In genomic region chr7:111679944-111680343, GRCh38 we compare ENCODE assay signal across 26 cellular contexts.
DNase-seq lines count a peak whose midpoint lies in the region; ATAC-seq, FAIRE-seq and TF ChIP-seq lines count a peak whose summit lies in the region.
"Had no signal": no experiment of that assay in that cellular context is flagged by ENCODE, and none has a peak within 500 bp of the region (broad histone marks: within the 10 kb centered on the region; RNA-seq: fewer than 3 reads in every experiment).

No MANE protein-coding gene starts in this region.

- no peak overlapping the region for H3K9ac ChIP-seq in mammary epithelial cell (ENCODE audit: insufficient read depth, low read length)
- H3K9ac ChIP-seq: BLaER1 treated with 17β-estradiol and CSF1 and Interleukin-3, amounts not matched to agents 10 nM and 100 nM had no signal

- H3K27me3 ChIP-seq in mammary epithelial cell (ENCODE audit: insufficient read depth, low read length): no peaks in the 10 kb centered on the region
- H3K27me3 ChIP-seq in bronchial epithelial cell (ENCODE audit: control insufficient read depth, insufficient read depth, low read length): no peaks in the 10 kb centered on the region
- H3K27me3 ChIP-seq: BE2C; BLaER1 treated with 17β-estradiol and CSF1 and Interleukin-3, amounts not matched to agents 10 nM and 100 nM had no signal

- WGBS in mammary epithelial cell (ENCODE audit: low coverage, missing lambda C conversion rate): 100% methylated on average over 2 of the region's 2 CpGs

- H3K36me3 ChIP-seq in mammary epithelial cell (ENCODE audit: insufficient read depth, low read length) (no peaks in the 10 kb centered on the region), bronchial epithelial cell (ENCODE audit: control insufficient read depth, insufficient read depth, low read length) (no peaks in the 10 kb centered on the region)
- H3K36me3 ChIP-seq: BE2C; BLaER1 treated with 17β-estradiol and CSF1 and Interleukin-3, amounts not matched to agents 10 nM and 100 nM; HAP-1 had no signal

- H3K9me3 ChIP-seq in mammary epithelial cell (replicated peaks; ENCODE audit: insufficient read depth, low read length): no peaks in the 10 kb centered on the region
- H3K9me3 ChIP-seq: A549, BE2C, HAP-1 had no signal

- H3K27ac ChIP-seq in mammary epithelial cell (ENCODE audit: insufficient read depth, low read depth, low read length): no peak overlapping the region
- H3K27ac ChIP-seq: A549; BLaER1 treated with 17β-estradiol and CSF1 and Interleukin-3, amounts not matched to agents 10 nM and 100 nM had no signal

- no peaks in the 10 kb centered on the region for H3K36me3 Mint-ChIP-seq in MCF 10A (ENCODE audit: insufficient read depth, unreplicated experiment)
- H3K36me3 Mint-ChIP-seq: CD14-positive monocyte; CD8-positive, alpha-beta memory T cell had no signal

- no peak overlapping the region for H3K4me2 ChIP-seq in mammary epithelial cell (ENCODE audit: insufficient read depth, low read depth, low read length)
- H3K4me2 ChIP-seq: A549; BLaER1 treated with 17β-estradiol and CSF1 and Interleukin-3, amounts not matched to agents 10 nM and 100 nM; GM23338 had no signal

- H4K20me1 ChIP-seq in mammary epithelial cell (ENCODE audit: insufficient read depth, low read length): no peaks in the 10 kb centered on the region
- H4K20me1 ChIP-seq: BLaER1 treated with 17β-estradiol and CSF1 and Interleukin-3, amounts not matched to agents 10 nM and 100 nM had no signal

- BruUV-seq in mammary epithelial cell (replicated peaks; lab: Mats Ljungman, UMichigan) (no TSS peak), MCF 10A (replicated peaks; lab: Mats Ljungman, UMichigan) (no TSS peak)

- peaks cover 11% of the 10 kb centered on the region for H3K27me3 Mint-ChIP-seq in MCF 10A (ENCODE audit: insufficient read depth, unreplicated experiment)

- intact Hi-C loops in mammary epithelial cell (cut with micrococcal nuclease) (no loop called here), MCF 10A (cut with micrococcal nuclease) (no loop called here)

- H3K4me3 ChIP-seq in mammary epithelial cell (replicated peaks in 1 of 3; ENCODE audit: insufficient read depth in 1 of 3, low read depth in 2 of 3, low read length in 3 of 3) (no peak overlapping the region), bronchial epithelial cell (ENCODE audit: low read depth, low read length) (no peak overlapping the region), fibroblast of the aortic adventitia (ENCODE audit: low read depth, low read length) (no peak overlapping the region)
- H3K4me3 ChIP-seq: A549; BLaER1 treated with 17β-estradiol and CSF1 and Interleukin-3, amounts not matched to agents 10 nM and 100 nM; GM12878; GM23338; HAP-1 had no signal

- no peak for ATAC-seq in GM18907 (IDR thresholded peaks at IDR 0.05; ENCODE audit: unreplicated experiment)
- ATAC-seq: A549, GM12878, GM23338 had no signal

- POLR2A ChIA-PET in MCF 10A (lab: Yijun Ruan, JAX): no interaction called here

- no peak overlapping the region for H3K4me3 Mint-ChIP-seq in MCF 10A (ENCODE audit: unreplicated experiment)
- H3K4me3 Mint-ChIP-seq: CD14-positive monocyte; CD4-positive, alpha-beta T cell; CD8-positive, alpha-beta memory T cell; GM23338; HFFc6 had no signal

- TF ChIP-seq CTCF in mammary epithelial cell (conservative IDR thresholded peaks at IDR 0.05 in 1 of 2, IDR thresholded peaks at IDR 0.05 in 1 of 2; ENCODE audit: extremely low read depth in 1 of 2, insufficient read depth in 1 of 2, low read depth in 1 of 2, low read length in 2 of 2) (no peak), MCF 10A (IDR thresholded peaks at IDR 0.05; ENCODE audit: unreplicated experiment) (no peak), bronchial epithelial cell (IDR thresholded peaks at IDR 0.05; ENCODE audit: insufficient read depth, low read length, severe bottlenecking) (no peak), fibroblast of the aortic adventitia (IDR thresholded peaks at IDR 0.05; ENCODE audit: insufficient read depth, low read length) (no peak)

- in situ Hi-C loops in mammary epithelial cell (cut with MboI; ENCODE audit: low sequenced_read_pairs in 2 of 2): no loop called here

- dilution Hi-C loops in mammary epithelial cell (cut with HindIII; ENCODE audit: low sequenced_read_pairs): no loop called here

- peak overlapping the region; percentile 22 for H2AFZ ChIP-seq in mammary epithelial cell (ENCODE audit: low read depth, low read length)
- H2AFZ ChIP-seq: GM23338 had no signal

- DNase-seq in mammary epithelial cell (peak; percentile 3), MCF 10A (ENCODE audit: unreplicated experiment) (no peak), bronchial epithelial cell (ENCODE audit: low read depth) (peak; percentile 32), fibroblast of the aortic adventitia (ENCODE audit: low read depth) (peak; percentile 7), GOT3 (lab: John Stamatoyannopoulos, UW) (no peak), NCI-H1694 treated with DMSO at 0.1 percent for 48 hours (lab: John Stamatoyannopoulos, UW) (no peak)
- DNase-seq: 8988T; ACHN; AML-193; BE2C; CD4-positive, alpha-beta T cell; CD8-positive, alpha-beta memory T cell; DMS 273 treated with DMSO at 0.1 percent for 48 hours; DMS79; EL; GDM1; HFFc6 had no signal

- H3K4me1 Mint-ChIP-seq in MCF 10A (ENCODE audit: insufficient read depth, unreplicated experiment): peaks cover 11% of the 10 kb centered on the region
- H3K4me1 Mint-ChIP-seq: CD14-positive monocyte; CD8-positive, alpha-beta memory T cell had no signal

- CTCF ChIA-PET in mammary epithelial cell (lab: Charles Lee; ENCODE audit: low non-redundant PET): no interaction called here
- CTCF ChIA-PET in MCF 10A (lab: Yijun Ruan, JAX): interaction anchor here (0.9 to 1.2 kb wide), 2 partner anchors 10 to 1838 kb away, joined by 3 read pairs; no protein-coding TSS in a partner anchor

- H3K79me2 ChIP-seq in mammary epithelial cell (ENCODE audit: insufficient read depth, low read length): no peaks in the 10 kb centered on the region

- H3K4me1 ChIP-seq in mammary epithelial cell (ENCODE audit: insufficient read depth, low read length): peaks cover 20% of the 10 kb centered on the region
- H3K4me1 ChIP-seq: BE2C; BLaER1 treated with 17β-estradiol and CSF1 and Interleukin-3, amounts not matched to agents 10 nM and 100 nM; HAP-1 had no signal

- no peaks in the 10 kb centered on the region for H3K9me3 Mint-ChIP-seq in MCF 10A (ENCODE audit: unreplicated experiment)
- H3K9me3 Mint-ChIP-seq: CD4-positive, alpha-beta T cell; CD8-positive, alpha-beta memory T cell; GM23338; HFFc6 had no signal

- FAIRE-seq in bronchial epithelial cell (lab: Jason Lieb, UNC): no peak
- FAIRE-seq: A549, D721Med, GM12878, H54 had no signal

- H3K27ac Mint-ChIP-seq in MCF 10A (ENCODE audit: low read depth, unreplicated experiment): no peak overlapping the region
- H3K27ac Mint-ChIP-seq: CD14-positive monocyte; CD4-positive, alpha-beta T cell; CD8-positive, alpha-beta memory T cell; GM23338; HFFc6 had no signal

Comparison
In these comparisons a context has a peak if more than half of its experiments do, and no peak if none do; other contexts are left out.
1. DNase-seq: peak in mammary epithelial cell (single experiment), bronchial epithelial cell (single experiment) and fibroblast of the aortic adventitia (single experiment); none in MCF 10A (single experiment), GOT3 (single experiment) and NCI-H1694 treated with DMSO at 0.1 percent for 48 hours (single experiment).